Comparison of ENCODE assay signal across 1 cellular context in the genomic region with DNA sequence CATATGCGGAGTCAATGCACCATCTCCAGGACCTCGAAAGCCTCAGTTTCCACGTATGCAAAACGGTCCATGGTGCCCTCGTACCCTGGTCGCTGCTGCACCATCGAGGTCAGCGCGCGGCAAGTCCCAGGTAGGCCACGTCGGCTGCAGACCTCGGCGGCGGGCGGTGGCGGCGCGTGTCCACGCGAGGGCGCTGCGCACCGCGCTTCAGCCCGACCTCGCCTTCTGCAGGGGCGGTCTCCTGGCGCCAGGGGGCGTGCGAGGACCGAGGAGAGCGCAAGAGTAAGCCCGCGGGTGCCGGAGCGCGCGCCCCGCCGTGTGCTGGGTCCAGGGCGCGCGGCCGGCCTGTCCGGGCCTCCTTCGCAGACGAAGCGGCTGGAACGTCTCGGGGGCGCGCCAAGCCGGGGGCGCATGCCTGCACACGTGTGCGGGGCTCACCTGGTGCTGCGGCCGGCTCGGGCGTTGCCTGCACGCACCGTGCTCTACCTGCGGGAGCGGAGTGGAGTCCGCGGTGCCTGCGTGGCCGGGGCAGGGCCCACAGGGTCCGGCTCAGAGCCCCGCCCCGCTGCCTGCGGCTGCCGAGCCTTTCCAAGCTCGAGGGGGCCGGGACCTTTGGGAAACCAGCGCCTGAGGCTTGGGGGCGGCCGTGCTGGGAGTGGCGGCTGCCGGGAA.
TF ChIP-seq lines count a peak whose summit lies in the region.

No MANE protein-coding gene starts in this region.

TF ChIP-seq in HepG2, 621 proteins besides CTCF, POLR2A, EP300 and RAD21 (continued from another document and continues in another):
- TF ChIP-seq, protein P1, sequence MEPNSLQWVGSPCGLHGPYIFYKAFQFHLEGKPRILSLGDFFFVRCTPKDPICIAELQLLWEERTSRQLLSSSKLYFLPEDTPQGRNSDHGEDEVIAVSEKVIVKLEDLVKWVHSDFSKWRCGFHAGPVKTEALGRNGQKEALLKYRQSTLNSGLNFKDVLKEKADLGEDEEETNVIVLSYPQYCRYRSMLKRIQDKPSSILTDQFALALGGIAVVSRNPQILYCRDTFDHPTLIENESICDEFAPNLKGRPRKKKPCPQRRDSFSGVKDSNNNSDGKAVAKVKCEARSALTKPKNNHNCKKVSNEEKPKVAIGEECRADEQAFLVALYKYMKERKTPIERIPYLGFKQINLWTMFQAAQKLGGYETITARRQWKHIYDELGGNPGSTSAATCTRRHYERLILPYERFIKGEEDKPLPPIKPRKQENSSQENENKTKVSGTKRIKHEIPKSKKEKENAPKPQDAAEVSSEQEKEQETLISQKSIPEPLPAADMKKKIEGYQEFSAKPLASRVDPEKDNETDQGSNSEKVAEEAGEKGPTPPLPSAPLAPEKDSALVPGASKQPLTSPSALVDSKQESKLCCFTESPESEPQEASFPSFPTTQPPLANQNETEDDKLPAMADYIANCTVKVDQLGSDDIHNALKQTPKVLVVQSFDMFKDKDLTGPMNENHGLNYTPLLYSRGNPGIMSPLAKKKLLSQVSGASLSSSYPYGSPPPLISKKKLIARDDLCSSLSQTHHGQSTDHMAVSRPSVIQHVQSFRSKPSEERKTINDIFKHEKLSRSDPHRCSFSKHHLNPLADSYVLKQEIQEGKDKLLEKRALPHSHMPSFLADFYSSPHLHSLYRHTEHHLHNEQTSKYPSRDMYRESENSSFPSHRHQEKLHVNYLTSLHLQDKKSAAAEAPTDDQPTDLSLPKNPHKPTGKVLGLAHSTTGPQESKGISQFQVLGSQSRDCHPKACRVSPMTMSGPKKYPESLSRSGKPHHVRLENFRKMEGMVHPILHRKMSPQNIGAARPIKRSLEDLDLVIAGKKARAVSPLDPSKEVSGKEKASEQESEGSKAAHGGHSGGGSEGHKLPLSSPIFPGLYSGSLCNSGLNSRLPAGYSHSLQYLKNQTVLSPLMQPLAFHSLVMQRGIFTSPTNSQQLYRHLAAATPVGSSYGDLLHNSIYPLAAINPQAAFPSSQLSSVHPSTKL (CRISPR knock-in tag; IDR thresholded peaks at IDR 0.05): no peak
- TF ChIP-seq MEIS1 (CRISPR knock-in tag; IDR thresholded peaks at IDR 0.05; ENCODE audit: borderline replicate concordance) (0 out of 2 replicates have a peak, but pooled peaks have one; percentile 36), SUZ12 (IDR thresholded peaks at IDR 0.05; ENCODE audit: low read depth, low read length) (no peak), FOSL2 (CRISPR knock-in tag; IDR thresholded peaks at IDR 0.05) (peak; percentile 33; the same call in 1 of the 2 replicates), IRF2 (CRISPR knock-in tag; IDR thresholded peaks at IDR 0.05) (no peak), ZBTB4 (CRISPR knock-in tag; IDR thresholded peaks at IDR 0.05; ENCODE audit: borderline replicate concordance) (no peak), ZNF558 (CRISPR knock-in tag; IDR thresholded peaks at IDR 0.05; ENCODE audit: borderline replicate concordance) (no peak), ZNF780A (CRISPR knock-in tag; IDR thresholded peaks at IDR 0.05) (no peak), ZNF251 (CRISPR knock-in tag; IDR thresholded peaks at IDR 0.05) (no peak), MIER3 (CRISPR knock-in tag; IDR thresholded peaks at IDR 0.05; ENCODE audit: borderline replicate concordance) (no peak), ESRRA (CRISPR knock-in tag; IDR thresholded peaks at IDR 0.05; ENCODE audit: low read depth) (peak; percentile 63; the same call in 1 of the 2 replicates), CCDC6 (CRISPR knock-in tag; IDR thresholded peaks at IDR 0.05) (no peak), ZBTB39 (CRISPR knock-in tag; IDR thresholded peaks at IDR 0.05) (no peak), ATF1 (CRISPR knock-in tag; IDR thresholded peaks at IDR 0.05) (no peak), PBX2 (CRISPR knock-in tag; IDR thresholded peaks at IDR 0.05) (no peak), CHCHD3 (CRISPR knock-in tag; IDR thresholded peaks at IDR 0.05) (peak; percentile 48; the same call in 1 of the 2 replicates), ZNF746 (CRISPR knock-in tag; IDR thresholded peaks at IDR 0.05) (no peak; the same call in 1 of the 2 replicates), HNRNPH1 (optimal IDR thresholded peaks at IDR 0.05; ENCODE audit: low read depth, low read length) (no peak), ZNF790 (CRISPR knock-in tag; IDR thresholded peaks at IDR 0.05; ENCODE audit: borderline replicate concordance) (no peak), HMG20B (CRISPR knock-in tag; conservative IDR thresholded peaks at IDR 0.05) (no peak), PRPF4 (IDR thresholded peaks at IDR 0.05; ENCODE audit: low read depth, low read length, poor library complexity, severe bottlenecking) (no peak), MEF2D (CRISPR knock-in tag; IDR thresholded peaks at IDR 0.05) (no peak), ZNF460 (CRISPR knock-in tag; IDR thresholded peaks at IDR 0.05; ENCODE audit: borderline replicate concordance) (no peak), ZNF672 (CRISPR knock-in tag; IDR thresholded peaks at IDR 0.05) (0 out of 2 replicates have a peak, but pooled peaks have one; percentile 81), BCLAF1 (IDR thresholded peaks at IDR 0.05) (no peak), ZNF484 (CRISPR knock-in tag; IDR thresholded peaks at IDR 0.05; ENCODE audit: borderline replicate concordance, low read depth) (no peak), TCF7L2 (IDR thresholded peaks at IDR 0.05; ENCODE audit: low read depth, low read length) (no peak)
- TF ChIP-seq, protein P2, sequence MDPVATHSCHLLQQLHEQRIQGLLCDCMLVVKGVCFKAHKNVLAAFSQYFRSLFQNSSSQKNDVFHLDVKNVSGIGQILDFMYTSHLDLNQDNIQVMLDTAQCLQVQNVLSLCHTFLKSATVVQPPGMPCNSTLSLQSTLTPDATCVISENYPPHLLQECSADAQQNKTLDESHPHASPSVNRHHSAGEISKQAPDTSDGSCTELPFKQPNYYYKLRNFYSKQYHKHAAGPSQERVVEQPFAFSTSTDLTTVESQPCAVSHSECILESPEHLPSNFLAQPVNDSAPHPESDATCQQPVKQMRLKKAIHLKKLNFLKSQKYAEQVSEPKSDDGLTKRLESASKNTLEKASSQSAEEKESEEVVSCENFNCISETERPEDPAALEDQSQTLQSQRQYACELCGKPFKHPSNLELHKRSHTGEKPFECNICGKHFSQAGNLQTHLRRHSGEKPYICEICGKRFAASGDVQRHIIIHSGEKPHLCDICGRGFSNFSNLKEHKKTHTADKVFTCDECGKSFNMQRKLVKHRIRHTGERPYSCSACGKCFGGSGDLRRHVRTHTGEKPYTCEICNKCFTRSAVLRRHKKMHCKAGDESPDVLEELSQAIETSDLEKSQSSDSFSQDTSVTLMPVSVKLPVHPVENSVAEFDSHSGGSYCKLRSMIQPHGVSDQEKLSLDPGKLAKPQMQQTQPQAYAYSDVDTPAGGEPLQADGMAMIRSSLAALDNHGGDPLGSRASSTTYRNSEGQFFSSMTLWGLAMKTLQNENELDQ (CRISPR knock-in tag; IDR thresholded peaks at IDR 0.05; ENCODE audit: borderline replicate concordance): no peak
- TF ChIP-seq, protein P3, sequence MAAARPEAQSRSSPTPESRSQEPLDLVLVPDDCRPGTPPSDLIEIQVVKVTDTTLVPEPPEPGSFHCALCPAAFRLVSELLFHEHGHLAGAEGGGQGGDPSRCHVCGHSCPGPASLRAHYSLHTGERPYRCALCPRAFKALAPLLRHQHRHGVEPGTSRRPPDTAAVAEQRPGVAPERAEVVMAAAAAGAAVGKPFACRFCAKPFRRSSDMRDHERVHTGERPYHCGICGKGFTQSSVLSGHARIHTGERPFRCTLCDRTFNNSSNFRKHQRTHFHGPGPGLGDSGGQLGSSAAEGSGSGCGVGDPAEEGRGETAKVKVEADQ (CRISPR knock-in tag; IDR thresholded peaks at IDR 0.05; ENCODE audit: borderline replicate concordance): peak; percentile 83; the same call in 1 of the 2 replicates
- TF ChIP-seq, protein P4, sequence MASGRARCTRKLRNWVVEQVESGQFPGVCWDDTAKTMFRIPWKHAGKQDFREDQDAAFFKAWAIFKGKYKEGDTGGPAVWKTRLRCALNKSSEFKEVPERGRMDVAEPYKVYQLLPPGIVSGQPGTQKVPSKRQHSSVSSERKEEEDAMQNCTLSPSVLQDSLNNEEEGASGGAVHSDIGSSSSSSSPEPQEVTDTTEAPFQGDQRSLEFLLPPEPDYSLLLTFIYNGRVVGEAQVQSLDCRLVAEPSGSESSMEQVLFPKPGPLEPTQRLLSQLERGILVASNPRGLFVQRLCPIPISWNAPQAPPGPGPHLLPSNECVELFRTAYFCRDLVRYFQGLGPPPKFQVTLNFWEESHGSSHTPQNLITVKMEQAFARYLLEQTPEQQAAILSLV (CRISPR knock-in tag; IDR thresholded peaks at IDR 0.05; ENCODE audit: borderline replicate concordance): peak; percentile 94
- TF ChIP-seq, protein P5, sequence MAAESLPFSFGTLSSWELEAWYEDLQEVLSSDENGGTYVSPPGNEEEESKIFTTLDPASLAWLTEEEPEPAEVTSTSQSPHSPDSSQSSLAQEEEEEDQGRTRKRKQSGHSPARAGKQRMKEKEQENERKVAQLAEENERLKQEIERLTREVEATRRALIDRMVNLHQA (CRISPR knock-in tag; IDR thresholded peaks at IDR 0.05): no peak
- TF ChIP-seq, protein P6, sequence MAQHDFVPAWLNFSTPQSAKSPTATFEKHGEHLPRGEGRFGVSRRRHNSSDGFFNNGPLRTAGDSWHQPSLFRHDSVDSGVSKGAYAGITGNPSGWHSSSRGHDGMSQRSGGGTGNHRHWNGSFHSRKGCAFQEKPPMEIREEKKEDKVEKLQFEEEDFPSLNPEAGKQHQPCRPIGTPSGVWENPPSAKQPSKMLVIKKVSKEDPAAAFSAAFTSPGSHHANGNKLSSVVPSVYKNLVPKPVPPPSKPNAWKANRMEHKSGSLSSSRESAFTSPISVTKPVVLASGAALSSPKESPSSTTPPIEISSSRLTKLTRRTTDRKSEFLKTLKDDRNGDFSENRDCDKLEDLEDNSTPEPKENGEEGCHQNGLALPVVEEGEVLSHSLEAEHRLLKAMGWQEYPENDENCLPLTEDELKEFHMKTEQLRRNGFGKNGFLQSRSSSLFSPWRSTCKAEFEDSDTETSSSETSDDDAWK (CRISPR knock-in tag; IDR thresholded peaks at IDR 0.05): no peak
